Comparison of ENCODE assay signal across 18 cellular contexts in genomic region chr5:137706841-137707240, GRCh38. TPM values are rescaled to one million over a fixed set of nuclear protein-coding genes. Genes with fewer than 3 reads are reported as not detected.
A peak's percentile ranks its signal among the peaks of the same experiment; 100 is the strongest.
DNase-seq lines count a peak whose midpoint lies in the region; ATAC-seq and TF ChIP-seq lines count a peak whose summit lies in the region.
"Had no signal": no experiment of that assay in that cellular context is flagged by ENCODE, and none has a peak within 500 bp of the region (broad histone marks: within the 10 kb centered on the region; RNA-seq: fewer than 3 reads in every experiment).

No MANE protein-coding gene starts in this region.

- H3K4me3 ChIP-seq in fibroblast of pulmonary artery (replicated peaks; ENCODE audit: low read depth, low read length) = no peak overlapping the region
- no peak overlapping the region for H3K4me3 ChIP-seq in right cardiac atrium (ENCODE audit: low read length)
- H3K4me3 ChIP-seq: BLaER1, HAP-1, K562, PC-9, SK-N-MC had no signal

- no peaks in the 10 kb centered on the region for H3K9me3 Mint-ChIP-seq in HFFc6
- H3K9me3 Mint-ChIP-seq: CD8-positive, alpha-beta memory T cell had no signal

- peaks cover 22% of the 10 kb centered on the region for H3K4me1 Mint-ChIP-seq in HFFc6 (ENCODE audit: low read depth)
- H3K4me1 Mint-ChIP-seq: CD8-positive, alpha-beta memory T cell had no signal

- H3K27ac ChIP-seq in right cardiac atrium (ENCODE audit: low read length) = no peak overlapping the region
- H3K27ac ChIP-seq: BLaER1, PC-9, SK-N-MC had no signal

- no peaks in the 10 kb centered on the region; the same call in 1 of the 2 replicates for H3K27me3 Mint-ChIP-seq in HFFc6 (ENCODE audit: insufficient read depth)
- H3K27me3 Mint-ChIP-seq: CD8-positive, alpha-beta memory T cell had no signal

- no peaks in the 10 kb centered on the region for H3K36me3 Mint-ChIP-seq in HFFc6 (ENCODE audit: low read depth)

- peaks cover 14% of the 10 kb centered on the region for H3K4me1 ChIP-seq in right cardiac atrium (ENCODE audit: control insufficient read depth, insufficient read depth, low read length)
- H3K4me1 ChIP-seq: BLaER1, HAP-1 had no signal

- H3K27me3 ChIP-seq in right cardiac atrium (ENCODE audit: control insufficient read depth, insufficient read depth) = no peaks in the 10 kb centered on the region
- H3K27me3 ChIP-seq: BLaER1 had no signal

- DNase-seq in HFFc6 (peak; percentile 55), amniotic epithelial cell (ENCODE audit: low read depth) (peak; percentile 14), fibroblast of pulmonary artery (ENCODE audit: low read depth) (peak; percentile 58), left cardiac atrium (no peak), right cardiac atrium (no peak), hippocampal formation (lab: John Stamatoyannopoulos, UW) (no peak)
- DNase-seq: CD8-positive, alpha-beta memory T cell; NCI-H1048; NCI-H146; NCI-H345; NCI-H69; PC-9 had no signal

- H3K4me3 Mint-ChIP-seq in HFFc6 = no peak overlapping the region
- H3K4me3 Mint-ChIP-seq: CD8-positive, alpha-beta memory T cell had no signal

- 79% methylated on average over 2 of the region's 2 CpGs for WGBS in right cardiac atrium

- intact Hi-C loops in left cardiac atrium (cut with DNase I) = no loop called here
- intact Hi-C loops in right cardiac atrium (cut with DNase I) = no loop called here

- H3K9me3 ChIP-seq in right cardiac atrium (ENCODE audit: control insufficient read depth, low read length) = no peaks in the 10 kb centered on the region
- H3K9me3 ChIP-seq: BLaER1, HAP-1 had no signal

- TF ChIP-seq CTCF in HFFc6 (IDR thresholded peaks at IDR 0.05) (no peak), fibroblast of pulmonary artery (IDR thresholded peaks at IDR 0.05; ENCODE audit: low read length, missing control alignments) (no peak)

- no peak for ATAC-seq in left cardiac atrium
- no peak for ATAC-seq in right cardiac atrium
- ATAC-seq in GM18907 (IDR thresholded peaks at IDR 0.05; ENCODE audit: unreplicated experiment) = no peak
- ATAC-seq: K562, Right ventricle myocardium inferior had no signal

- H3K27ac Mint-ChIP-seq in HFFc6 = no peak overlapping the region
- H3K27ac Mint-ChIP-seq: CD8-positive, alpha-beta memory T cell had no signal

RNA-seq across cellular contexts. Expression of gene KLHL3, which starts 29.0 kb away (rescaled TPM):
- total RNA-seq in HFFc6 (2021; fragmentation: NEBNext Ultra II Directional; extraction: Animal tissue kit (Norgen Biotek cat#: 25700)) = 1 to 10 TPM in 2 of 6 experiments, under 1 TPM in 4; 0.25 to 1.3 (median 0.53) TPM
- 10 to 100 TPM; 24.8 to 48.0 TPM for total RNA-seq in left cardiac atrium
- total RNA-seq in right cardiac atrium = 10 to 100 TPM; 39.6 to 57.7 (median 41.0) TPM
- polyA plus RNA-seq in right cardiac atrium = 13.1 TPM

RNA-seq across cellular contexts. Expression of gene HNRNPA0, which starts 47.3 kb away (rescaled TPM):
- total RNA-seq in HFFc6 (2021; fragmentation: NEBNext Ultra II Directional; extraction: Animal tissue kit (Norgen Biotek cat#: 25700)) = 10 to 100 TPM; 20.3 to 23.0 (median 22.0) TPM
- total RNA-seq in left cardiac atrium (10 to 100 TPM; 14.3 to 27.1 TPM), right cardiac atrium (10 to 100 TPM; 16.7 to 26.7 (median 19.7) TPM)
- 19.5 TPM for polyA plus RNA-seq in right cardiac atrium

Comparison
In these comparisons a context has a peak if more than half of its experiments do, and no peak if none do; other contexts are left out.
1. DNase-seq: peak in HFFc6 (single experiment), amniotic epithelial cell (single experiment) and fibroblast of pulmonary artery (single experiment); none in left cardiac atrium (single experiment), right cardiac atrium (0 of 3) and hippocampal formation (0 of 2).
2. RNA of gene KLHL3, which starts 29.0 kb away (total RNA-seq): 24.8 to 48.0 TPM in left cardiac atrium and 39.6 to 57.7 TPM in right cardiac atrium; 0.25 to 1.3 TPM in HFFc6; every median in the first group is over 10 times any median in the second.